20 cellular contexts compared by ENCODE assay signal in the genomic region with DNA sequence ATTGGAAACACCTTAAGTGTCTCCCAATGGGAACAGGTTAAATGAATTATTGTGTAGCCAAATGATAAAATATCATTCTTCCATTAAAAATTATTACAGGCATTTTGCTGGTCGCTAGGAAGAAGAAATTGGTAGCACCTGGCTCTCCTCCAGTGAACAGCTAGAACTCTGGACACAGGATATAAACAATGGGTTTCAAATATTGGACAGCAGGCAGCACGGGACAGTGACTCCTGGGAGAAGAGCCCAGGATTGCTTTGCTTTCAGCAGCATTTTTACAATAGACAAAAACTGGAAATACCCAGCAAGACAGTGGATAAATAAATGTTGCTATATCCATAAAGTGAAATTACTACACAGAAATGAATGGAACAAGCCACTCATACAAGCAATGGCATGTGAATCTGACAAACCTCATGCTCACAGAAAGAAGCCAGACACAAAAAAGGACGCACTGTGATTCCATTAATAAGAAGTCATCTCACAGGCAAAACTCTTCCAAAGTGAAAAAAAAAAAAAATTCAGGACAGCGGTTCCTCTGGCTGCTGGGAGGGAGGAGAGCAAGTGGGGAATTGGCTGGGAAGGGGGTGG. TPM values are rescaled to one million over a fixed set of nuclear protein-coding genes. Genes with fewer than 3 reads are reported as not detected.
DNase-seq lines count a peak whose midpoint lies in the region; ATAC-seq and TF ChIP-seq lines count a peak whose summit lies in the region.
"Had no signal": no experiment of that assay in that cellular context is flagged by ENCODE, and none has a peak within 500 bp of the region (broad histone marks: within the 10 kb centered on the region; RNA-seq: fewer than 3 reads in every experiment).

No MANE protein-coding gene starts in this region.

- no peaks in the 10 kb centered on the region for H4K20me1 ChIP-seq in SK-N-SH (ENCODE audit: insufficient read depth)

- H3K4me3 Mint-ChIP-seq in chondrocyte (ENCODE audit: unreplicated experiment), result no peak overlapping the region
- H3K4me3 Mint-ChIP-seq: CD14-positive monocyte had no signal

- H3K4me1 Mint-ChIP-seq in chondrocyte (ENCODE audit: low read depth), result peaks cover 31% of the 10 kb centered on the region
- H3K4me1 Mint-ChIP-seq: CD14-positive monocyte had no signal

- H3K9ac ChIP-seq in SK-N-SH, result no peak overlapping the region

- no peak for TF ChIP-seq CTCF in SK-N-SH (IDR thresholded peaks at IDR 0.05)
- TF ChIP-seq CTCF in chondrocyte (IDR thresholded peaks at IDR 0.05), result no peak
- no peak for TF ChIP-seq CTCF in sigmoid colon (IDR thresholded peaks at IDR 0.05)

- no peaks in the 10 kb centered on the region for H3K27me3 ChIP-seq in SK-N-SH (ENCODE audit: insufficient read depth)
- H3K27me3 ChIP-seq in sigmoid colon, result no peaks in the 10 kb centered on the region
- H3K27me3 ChIP-seq: MG63 had no signal

- TF ChIP-seq POLR2A in sigmoid colon (IDR thresholded peaks at IDR 0.05), result no peak

- no peak overlapping the region for H3K4me3 ChIP-seq in SK-N-SH (ENCODE audit: low read depth in 2 of 2, low read length in 1 of 2)
- H3K4me3 ChIP-seq in sigmoid colon, result peak overlapping the region in 1 of 4 donors; percentile 10
- H3K4me3 ChIP-seq: MG63 had no signal

- H3K9me3 ChIP-seq in SK-N-SH (no peaks in the 10 kb centered on the region), sigmoid colon (no peaks in the 10 kb centered on the region)
- H3K9me3 ChIP-seq: MG63 had no signal

- H3K4me2 ChIP-seq in SK-N-SH, result no peak overlapping the region

- H3K9me2 ChIP-seq in SK-N-SH, result no peaks in the 10 kb centered on the region

- DNase-seq in SK-N-SH (no peak), chondrocyte (ENCODE audit: low spot score) (no peak), hepatic stellate cell (ENCODE audit: low spot score) (peak; percentile 16), sigmoid colon (no peak), COR-L47 (lab: John Stamatoyannopoulos, UW) (no peak)
- no peak for DNase-seq in activated CD4-positive, alpha-beta T cell treated with anti-CD3 and anti-CD28 coated beads, Interleukin-2, amount 50 U/mL, for 4 hours
- DNase-seq: MG63, NCI-H1048, NCI-H1436 treated with DMSO at 0.1 percent for 48 hours, NCI-H2029, NCI-H345, NCI-H526, PC-3, RPMI8226, SIG-M5 had no signal

- H3K4me1 ChIP-seq in SK-N-SH (ENCODE audit: control insufficient read depth in 1 of 2, insufficient read depth in 2 of 2, low read depth in 1 of 2, low read length in 1 of 2), result no peaks in the 10 kb centered on the region; a peak in 1 of 4 replicates
- H3K4me1 ChIP-seq in sigmoid colon, result peaks cover 0 to 17% (median 15%) of the 10 kb centered on the region in 4 donors

- 10% methylated on average over 4 of the region's 4 CpGs for WGBS in SK-N-SH (ENCODE audit: low lambda C conversion rate)
- 59 to 66% methylated on average over 4 of the region's 4 CpGs for WGBS in sigmoid colon, 2 donors

- no peaks in the 10 kb centered on the region for H3K27me3 Mint-ChIP-seq in chondrocyte (ENCODE audit: low read depth)

- intact Hi-C loops in sigmoid colon (cut with DNase I), result no loop called here

- H3K36me3 ChIP-seq in SK-N-SH (replicated peaks in 1 of 2; ENCODE audit: control insufficient read depth in 1 of 2, insufficient read depth in 2 of 2, low read length in 1 of 2) (no peaks in the 10 kb centered on the region), sigmoid colon (no peaks in the 10 kb centered on the region)
- H3K36me3 ChIP-seq: MG63 had no signal

- POLR2A ChIA-PET in SK-N-SH (lab: Yijun Ruan, JAX), result no interaction called here

- H3K27ac Mint-ChIP-seq in chondrocyte (ENCODE audit: unreplicated experiment), result peak overlapping the region; percentile 71
- H3K27ac Mint-ChIP-seq: CD14-positive monocyte had no signal

- no peaks in the 10 kb centered on the region for H3K36me3 Mint-ChIP-seq in chondrocyte (ENCODE audit: low read depth)
- H3K36me3 Mint-ChIP-seq: CD14-positive monocyte had no signal

- no peak for ATAC-seq in SK-N-SH treated with all-trans-retinoic acid at 6 μM for 48 hours
- no peak for ATAC-seq in HG03039 (IDR thresholded peaks at IDR 0.05; ENCODE audit: unreplicated experiment)
- ATAC-seq: PC-3 had no signal

- no peak overlapping the region for H2AFZ ChIP-seq in SK-N-SH (ENCODE audit: low read depth)

- H3K27ac ChIP-seq in SK-N-SH (ENCODE audit: low read depth in 2 of 2, low read length in 1 of 2) (no peak overlapping the region), sigmoid colon (peak overlapping the region; percentile 8 to 77 (median 40))
- H3K27ac ChIP-seq: 22Rv1, HL-60 had no signal

- H3F3A ChIP-seq in SK-N-SH (replicated peaks; ENCODE audit: insufficient read depth), result no peaks in the 10 kb centered on the region

- CTCF ChIA-PET in SK-N-SH (lab: Yijun Ruan, JAX), result no interaction called here

- no peak for TF ChIP-seq RAD21 in SK-N-SH (IDR thresholded peaks at IDR 0.05; ENCODE audit: low read length)

- H3K9me3 Mint-ChIP-seq in chondrocyte (ENCODE audit: low read depth), result no peaks in the 10 kb centered on the region

- H3K79me2 ChIP-seq in SK-N-SH (ENCODE audit: insufficient read depth), result no peaks in the 10 kb centered on the region

- TF ChIP-seq EP300 in SK-N-SH (IDR thresholded peaks at IDR 0.05; ENCODE audit: borderline replicate concordance in 1 of 2, low read depth in 1 of 2, low read length in 1 of 2) (no peak), sigmoid colon (IDR thresholded peaks at IDR 0.05) (peak in 3 of 4 donors; percentile 4 to 10 (median 9))

TF ChIP-seq in SK-N-SH treated with all-trans-retinoic acid at 6 μM for 48 hours, 23 proteins besides CTCF, POLR2A, EP300 and RAD21:
- no peak for TF ChIP-seq TOX (CRISPR knock-in tag; IDR thresholded peaks at IDR 0.05; ENCODE audit: borderline replicate concordance)
- peak; percentile 83 for TF ChIP-seq ISL1 (CRISPR knock-in tag; IDR thresholded peaks at IDR 0.05)
- no peak for TF ChIP-seq ZNF565 (CRISPR knock-in tag; conservative IDR thresholded peaks at IDR 0.05; ENCODE audit: low read depth)
- no peak for TF ChIP-seq ESRRG (CRISPR knock-in tag; IDR thresholded peaks at IDR 0.05)
- TF ChIP-seq ZC3H10 (CRISPR knock-in tag; IDR thresholded peaks at IDR 0.05), result no peak
- TF ChIP-seq TCF4 (CRISPR knock-in tag; IDR thresholded peaks at IDR 0.05; ENCODE audit: borderline replicate concordance), result no peak

TF ChIP-seq in SK-N-SH, 30 proteins besides CTCF, POLR2A, EP300 and RAD21:
- TF ChIP-seq RCOR1 (IDR thresholded peaks at IDR 0.05; ENCODE audit: low read length), result no peak
- no peak for TF ChIP-seq GABPA (IDR thresholded peaks at IDR 0.05; ENCODE audit: low read depth)
- TF ChIP-seq, protein P1, sequence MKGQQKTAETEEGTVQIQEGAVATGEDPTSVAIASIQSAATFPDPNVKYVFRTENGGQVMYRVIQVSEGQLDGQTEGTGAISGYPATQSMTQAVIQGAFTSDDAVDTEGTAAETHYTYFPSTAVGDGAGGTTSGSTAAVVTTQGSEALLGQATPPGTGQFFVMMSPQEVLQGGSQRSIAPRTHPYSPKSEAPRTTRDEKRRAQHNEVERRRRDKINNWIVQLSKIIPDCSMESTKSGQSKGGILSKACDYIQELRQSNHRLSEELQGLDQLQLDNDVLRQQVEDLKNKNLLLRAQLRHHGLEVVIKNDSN (IDR thresholded peaks at IDR 0.05; ENCODE audit: borderline replicate concordance, low read depth), result no peak
- no peak for TF ChIP-seq MAX (IDR thresholded peaks at IDR 0.05; ENCODE audit: low read depth)
- TF ChIP-seq POLR2AphosphoS5 (IDR thresholded peaks at IDR 0.05; ENCODE audit: low read depth, low read length), result no peak
- TF ChIP-seq EZH2phosphoT487 (IDR thresholded peaks at IDR 0.05; ENCODE audit: borderline replicate concordance, low read depth), result no peak
- TF ChIP-seq TCF12 (IDR thresholded peaks at IDR 0.05), result no peak

RNA-seq across cellular contexts. Expression of gene LAMA1, which starts 50.5 kb away (rescaled TPM):
- polyA plus RNA-seq in SK-N-SH (2012; rRNA removed) (0.07 and 0.11 TPM in 2 replicates), sigmoid colon (10 to 100 TPM in 1 of 3 donors, 1 to 10 TPM in 2; 1.8 to 19.2 (median 7.2) TPM)
- 0.13 and 0.24 TPM in 2 replicates for polyA plus RNA-seq in SK-N-SH (2012; cell fraction: cytosol; rRNA removed)
- 0.24 and 0.38 TPM in 2 replicates for polyA plus RNA-seq in SK-N-SH (2012; cell fraction: nucleus; rRNA removed)
- total RNA-seq in chondrocyte (2.3 to 3.9 TPM (median 2.5 TPM) in 3 replicates), sigmoid colon (1 to 10 TPM in 1 of 4 donors, under 1 TPM in 3; 0.27 to 1.4 (median 0.69) TPM)
- total RNA-seq: PC-3 had no signal
- polyA plus RNA-seq: CD14-positive monocyte had no signal

Comparison
In these comparisons a context has a peak if more than half of its experiments do, and no peak if none do; other contexts are left out.
1. H3K27ac ChIP-seq: peak in sigmoid colon (4 of 4); none in SK-N-SH (0 of 2).